Comparison of ENCODE assay signal across 1 cellular context in genomic region chr2:85191157-85191556, GRCh38.
TF ChIP-seq lines count a peak whose summit lies in the region.

No MANE protein-coding gene starts in this region.

TF ChIP-seq in WTC11, 78 proteins besides CTCF, POLR2A, EP300 and RAD21 (continued from another document):
- TF ChIP-seq ZNF512 (CRISPR knock-in tag; IDR thresholded peaks at IDR 0.05; ENCODE audit: borderline replicate concordance) (no peak), RELA (CRISPR knock-in tag; IDR thresholded peaks at IDR 0.05; ENCODE audit: borderline replicate concordance) (no peak), USF1 (CRISPR knock-in tag; IDR thresholded peaks at IDR 0.05) (no peak), NFYB (CRISPR knock-in tag; conservative IDR thresholded peaks at IDR 0.05; ENCODE audit: low read depth) (no peak), PRRX2 (CRISPR knock-in tag; IDR thresholded peaks at IDR 0.05) (no peak), ATF6 (CRISPR knock-in tag; IDR thresholded peaks at IDR 0.05) (no peak), ZNF138 (CRISPR knock-in tag; conservative IDR thresholded peaks at IDR 0.05) (no peak), FOXP1 (CRISPR knock-in tag; IDR thresholded peaks at IDR 0.05; ENCODE audit: borderline replicate concordance) (no peak), IRF1 (CRISPR knock-in tag; IDR thresholded peaks at IDR 0.05) (no peak)
